35 cellular contexts compared by ENCODE assay signal in the genomic region with DNA sequence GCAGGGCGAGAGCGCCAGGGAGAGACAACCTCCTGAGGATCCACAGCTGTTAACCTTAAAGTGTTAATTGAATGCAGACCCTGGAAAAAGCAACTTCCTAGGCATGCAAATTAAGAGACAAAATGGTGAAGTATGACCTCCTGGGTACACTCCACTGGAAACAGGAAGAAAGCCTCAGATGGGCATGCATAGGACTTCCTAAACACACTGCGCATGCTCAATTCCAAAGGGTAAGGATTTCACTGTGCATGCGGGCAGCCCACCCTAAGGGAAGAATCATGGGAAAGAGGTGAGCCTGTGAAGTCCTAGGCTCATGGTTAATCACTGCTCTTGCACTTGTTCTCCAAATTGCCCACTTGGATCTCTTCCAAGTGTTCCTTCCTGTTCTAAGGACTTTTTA.
"Had no signal": no experiment of that assay in that cellular context is flagged by ENCODE, and none has a peak within 500 bp of the region (broad histone marks: within the 10 kb centered on the region; RNA-seq: fewer than 3 reads in every experiment).

No MANE protein-coding gene starts in this region.

- H3K36me3 ChIP-seq: brain microvascular endothelial cell, Peyer's patch had no signal

- H3K36me3 Mint-ChIP-seq: activated naive CD8-positive, alpha-beta T cell treated with anti-CD3 and anti-CD28 coated beads for 36 hours had no signal

- ATAC-seq: activated T-cell treated with anti-CD3 and anti-CD28 coated beads, Interleukin-2, amount 50 U/mL, for 72 hours; activated T-helper 17 cell treated with anti-CD3 and anti-CD28 coated beads, Interleukin-2, amount 50 U/mL, for 72 hours; PC-3 had no signal

- H3K4me3 Mint-ChIP-seq: activated B cell treated with CpG ODN at 0.5 μM for 24 hours; activated CD4-positive, alpha-beta memory T cell treated with anti-CD3 and anti-CD28 coated beads, Interleukin-2, amount 10 ng/mL, durations not matched to agents 7 days and 5 days; activated naive CD8-positive, alpha-beta T cell treated with anti-CD3 and anti-CD28 coated beads for 36 hours; activated T-cell treated with anti-CD3 and anti-CD28 coated beads, Interleukin-2, amount 50 U/mL, for 72 hours; activated T-helper 17 cell treated with anti-CD3 and anti-CD28 coated beads, Interleukin-2, amount 50 U/mL, for 72 hours had no signal

- H3K27me3 ChIP-seq: Peyer's patch had no signal

- H3K27ac ChIP-seq: brain microvascular endothelial cell, Peyer's patch, VCaP had no signal

- H3K4me1 Mint-ChIP-seq: activated B cell treated with CpG ODN at 0.5 μM for 24 hours; activated CD4-positive, alpha-beta memory T cell treated with anti-CD3 and anti-CD28 coated beads, Interleukin-2, amount 10 ng/mL, durations not matched to agents 7 days and 5 days; activated naive CD8-positive, alpha-beta T cell treated with anti-CD3 and anti-CD28 coated beads for 36 hours; activated T-helper 17 cell treated with anti-CD3 and anti-CD28 coated beads, Interleukin-2, amount 50 U/mL, for 72 hours had no signal

- H3K4me3 ChIP-seq: Peyer's patch had no signal

- H3K27ac Mint-ChIP-seq: activated B cell treated with CpG ODN at 0.5 μM for 24 hours; activated CD4-positive, alpha-beta memory T cell treated with anti-CD3 and anti-CD28 coated beads, Interleukin-2, amount 10 ng/mL, durations not matched to agents 7 days and 5 days; activated naive CD8-positive, alpha-beta T cell treated with anti-CD3 and anti-CD28 coated beads for 36 hours; activated T-cell treated with anti-CD3 and anti-CD28 coated beads, Interleukin-2, amount 50 U/mL, for 72 hours; activated T-helper 17 cell treated with anti-CD3 and anti-CD28 coated beads, Interleukin-2, amount 50 U/mL, for 72 hours had no signal

- H3K9me3 ChIP-seq: Peyer's patch had no signal

- H3K9me3 Mint-ChIP-seq: activated B cell treated with CpG ODN at 0.5 μM for 24 hours; activated CD4-positive, alpha-beta memory T cell treated with anti-CD3 and anti-CD28 coated beads, Interleukin-2, amount 10 ng/mL, durations not matched to agents 7 days and 5 days; activated T-helper 17 cell treated with anti-CD3 and anti-CD28 coated beads, Interleukin-2, amount 50 U/mL, for 72 hours had no signal

- H3K4me1 ChIP-seq: Peyer's patch had no signal

- DNase-seq: activated B cell treated with CpG ODN at 0.5 μM for 24 hours; activated CD4-positive, alpha-beta memory T cell treated with anti-CD3 and anti-CD28 coated beads, Interleukin-2, amount 10 ng/mL, durations not matched to agents 7 days and 5 days; activated CD4-positive, alpha-beta T cell treated with anti-CD3 and anti-CD28 coated beads for 4 hours; activated CD4-positive, alpha-beta T cell treated with anti-CD3 and anti-CD28 coated beads, Interleukin-2, amount 50 U/mL, for 1 hour; activated CD4-positive, CD25-positive, alpha-beta regulatory T cell treated with anti-CD3 and anti-CD28 coated beads, Interleukin-2, amount 50 U/mL, for 72 hours; activated effector memory CD4-positive, alpha-beta T cell treated with anti-CD3 and anti-CD28 coated beads, Interleukin-2, amount 50 U/mL, for 16 hours; activated naive CD4-positive, alpha-beta T cell; activated naive CD4-positive, alpha-beta T cell treated with anti-CD3 and anti-CD28 coated beads, Interleukin-2, amount 50 U/mL, for 16 hours; activated naive CD8-positive, alpha-beta T cell treated with anti-CD3 and anti-CD28 coated beads for 36 hours; activated T-cell treated with anti-CD3 and anti-CD28 coated beads, Interleukin-2, amount 50 U/mL, for 1 hour; activated T-cell treated with anti-CD3 and anti-CD28 coated beads, Interleukin-2, amount 50 U/mL, for 72 hours; amniotic stem cell; aorta; brain microvascular endothelial cell; central memory CD4-positive, alpha-beta T cell; MM.1S; MV-4-11; NCI-H1092; NCI-H1436 treated with DMSO at 0.1 percent for 48 hours; NCI-H1694 treated with DMSO at 0.1 percent for 48 hours; NCI-H2029; NCI-H345; NCI-H524 treated with DMSO at 0.1 percent for 48 hours; NCI-H748 treated with DMSO at 0.1 percent for 48 hours; NK-92 treated with Interleukin-12 subunit alpha and Interleukin-12 subunit beta, amount 100 ng/mL, for 24 hours; PC-3; Peyer's patch; RPMI8226; SIG-M5; SW 1271; T-helper 1 cell; T-helper 2 cell; T-helper 9 cell had no signal
